In the genomic region with DNA sequence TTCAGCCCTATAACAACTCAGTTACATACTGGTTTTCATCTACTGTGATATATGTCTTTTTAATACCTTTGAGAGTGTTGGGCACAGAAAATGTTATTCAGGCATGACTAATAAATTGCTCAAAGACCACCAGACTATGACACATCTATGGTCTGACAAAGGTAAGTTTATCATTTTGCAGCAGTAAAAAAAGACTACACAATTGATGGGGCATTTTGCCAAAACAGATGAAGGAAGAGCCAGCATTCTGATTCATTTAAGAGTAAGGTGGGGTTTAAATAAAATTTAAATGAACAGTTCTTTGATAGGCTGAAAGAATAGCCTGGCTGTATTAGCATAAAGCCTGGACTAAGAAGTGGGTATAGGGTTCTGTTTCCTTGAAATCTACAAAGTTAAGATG, we compare ENCODE assay signal across 20 cellular contexts. TPM values are rescaled to one million over a fixed set of nuclear protein-coding genes. Genes with fewer than 3 reads are reported as not detected.
A peak's percentile ranks its signal among the peaks of the same experiment; 100 is the strongest.
DNase-seq lines count a peak whose midpoint lies in the region; ATAC-seq, FAIRE-seq and TF ChIP-seq lines count a peak whose summit lies in the region.
"Had no signal": no experiment of that assay in that cellular context is flagged by ENCODE, and none has a peak within 500 bp of the region (broad histone marks: within the 10 kb centered on the region; RNA-seq: fewer than 3 reads in every experiment).

No MANE protein-coding gene starts in this region.

- no peak overlapping the region for H3K27ac Mint-ChIP-seq in activated T-helper 17 cell treated with anti-CD3 and anti-CD28 coated beads, Interleukin-2, amount 50 U/mL, for 72 hours

- no peaks in the 10 kb centered on the region for H3K4me1 Mint-ChIP-seq in activated T-helper 17 cell treated with anti-CD3 and anti-CD28 coated beads, Interleukin-2, amount 50 U/mL, for 72 hours

- peak; percentile 2 for DNase-seq in AG10803 (ENCODE audit: low read depth)
- DNase-seq in H54 (ENCODE audit: insufficient read length, low spot score) = no peak
- peak; percentile 39 for DNase-seq in fibroblast of pulmonary artery (ENCODE audit: low read depth)
- DNase-seq in GF-D8 (lab: John Stamatoyannopoulos, UW) = no peak
- DNase-seq in NAMALWA (ENCODE audit: low spot score) = no peak
- DNase-seq: activated CD4-positive, alpha-beta T cell treated with anti-CD3 and anti-CD28 coated beads, Interleukin-2, amount 50 U/mL, for 4 hours; AML-193; DMS 273 treated with DMSO at 0.1 percent for 48 hours; effector memory CD4-positive, alpha-beta T cell; NCI-H1048; nucleus accumbens; SIG-M5; sigmoid colon; stimulated activated CD4-positive, alpha-beta T cell treated with anti-CD3 and anti-CD28 coated beads, Interleukin-4, amount 100 ng/mL, for 1 hour; upper lobe of left lung had no signal

- no peak for TF ChIP-seq CTCF in AG10803 (conservative IDR thresholded peaks at IDR 0.05; ENCODE audit: low read length)
- TF ChIP-seq CTCF in fibroblast of pulmonary artery (IDR thresholded peaks at IDR 0.05; ENCODE audit: low read length, missing control alignments) = no peak

- peak; percentile 63 for ATAC-seq in activated T-helper 17 cell treated with anti-CD3 and anti-CD28 coated beads, Interleukin-2, amount 50 U/mL, for 72 hours (replicated peaks)
- no peak for ATAC-seq in HG03175 (IDR thresholded peaks at IDR 0.05; ENCODE audit: unreplicated experiment)
- ATAC-seq in HG02588 (IDR thresholded peaks at IDR 0.05; ENCODE audit: unreplicated experiment) = no peak
- ATAC-seq: HepG2 had no signal

- H3K9me3 Mint-ChIP-seq in activated T-helper 17 cell treated with anti-CD3 and anti-CD28 coated beads, Interleukin-2, amount 50 U/mL, for 72 hours = no peaks in the 10 kb centered on the region

- peak; percentile 86 for FAIRE-seq in H54 (lab: Jason Lieb, UNC)
- FAIRE-seq: HepG2 had no signal

- no peaks in the 10 kb centered on the region for H3K27me3 Mint-ChIP-seq in activated T-helper 17 cell treated with anti-CD3 and anti-CD28 coated beads, Interleukin-2, amount 50 U/mL, for 72 hours

- H3K36me3 Mint-ChIP-seq in activated T-helper 17 cell treated with anti-CD3 and anti-CD28 coated beads, Interleukin-2, amount 50 U/mL, for 72 hours (ENCODE audit: low read depth) = no peaks in the 10 kb centered on the region

- TF ChIP-seq POLR2A in H54 (IDR thresholded peaks at IDR 0.05; ENCODE audit: low read depth, low read length) = no peak

- H3K4me3 Mint-ChIP-seq in activated T-helper 17 cell treated with anti-CD3 and anti-CD28 coated beads, Interleukin-2, amount 50 U/mL, for 72 hours = peak overlapping the region; percentile 17

- H3K4me3 ChIP-seq in AG10803 (ENCODE audit: low read length) (no peak overlapping the region), fibroblast of pulmonary artery (replicated peaks; ENCODE audit: low read depth, low read length) (no peak overlapping the region)
- H3K4me3 ChIP-seq: cardiac muscle cell, sigmoid colon, upper lobe of left lung had no signal

RNA-seq across cellular contexts. Expression of gene RNPC3, which starts 8.8 kb away (rescaled TPM):
- total RNA-seq in activated T-helper 17 cell treated with anti-CD3 and anti-CD28 coated beads, Interleukin-2, amount 50 U/mL, for 72 hours = 10 to 100 TPM; 14.2 to 27.2 TPM

RNA-seq across cellular contexts. Expression of gene AMY2B, which starts 54.7 kb away (rescaled TPM):
- total RNA-seq in activated T-helper 17 cell treated with anti-CD3 and anti-CD28 coated beads, Interleukin-2, amount 50 U/mL, for 72 hours = 10 to 100 TPM in 1 of 2 donors, 1 to 10 TPM in 1; 6.3 to 14.6 TPM

Comparison
In these comparisons a context has a peak if more than half of its experiments do, and no peak if none do; other contexts are left out.
1. DNase-seq: peak in AG10803 (single experiment) and fibroblast of pulmonary artery (single experiment); none in H54 (single experiment), GF-D8 (single experiment) and NAMALWA (single experiment).